8 cellular contexts compared by ENCODE assay signal in the genomic region with DNA sequence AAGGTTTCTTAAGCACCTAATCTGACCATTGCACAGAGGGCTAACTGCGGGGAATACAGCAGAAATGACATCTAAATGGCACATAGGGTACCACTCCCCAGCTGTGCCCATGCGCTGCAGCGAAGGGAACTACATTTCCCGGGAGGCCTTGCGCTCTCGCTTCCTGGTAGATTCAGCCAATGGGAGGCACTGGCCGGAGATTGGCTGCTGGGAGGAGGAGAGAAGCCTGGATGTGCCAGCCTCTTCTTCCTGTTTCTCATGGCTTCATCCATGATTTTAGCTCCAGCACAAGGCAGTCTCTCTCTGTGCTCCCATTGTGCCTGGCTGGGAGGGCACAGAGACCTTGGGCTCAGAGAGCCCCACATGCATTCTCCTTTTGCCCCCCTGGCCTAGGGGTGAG.
DNase-seq lines count a peak whose midpoint lies in the region; ATAC-seq and TF ChIP-seq lines count a peak whose summit lies in the region.

No MANE protein-coding gene starts in this region.

- WGBS in esophagus muscularis mucosa, result 42% methylated on average over 7 of the region's 7 CpGs
- WGBS in ovary, 3 donors, result 18 to 35% (median 25%) methylated on average over 7 of the region's 7 CpGs

- TF ChIP-seq POLR2A in esophagus muscularis mucosa (IDR thresholded peaks at IDR 0.05; ENCODE audit: low read depth) (no peak), ovary (IDR thresholded peaks at IDR 0.05) (no peak)

- no peaks in the 10 kb centered on the region for H3K36me3 ChIP-seq in HAP-1 (replicated peaks)
- H3K36me3 ChIP-seq in NT2/D1 (ENCODE audit: insufficient read depth, insufficient read length, low read length), result no peaks in the 10 kb centered on the region
- H3K36me3 ChIP-seq in esophagus muscularis mucosa, result no peaks in the 10 kb centered on the region
- H3K36me3 ChIP-seq in ovary, result no peaks in the 10 kb centered on the region

- no peak for ATAC-seq in HG03280 (IDR thresholded peaks at IDR 0.05; ENCODE audit: unreplicated experiment)

- no peak overlapping the region for H3K9ac ChIP-seq in NT2/D1 (ENCODE audit: insufficient read length, low read depth)

- intact Hi-C loops in esophagus muscularis mucosa (cut with DNase I) (loop anchor here (5.0 kb wide), 1 partner anchor 661 kb away; no protein-coding TSS in a partner anchor), ovary (cut with DNase I) (loop anchor here in 2 of 4 donors (5.0 to 10.0 kb wide), 2 partner anchors 351 to 546 kb away; no protein-coding TSS in a partner anchor)

- H3K9me3 ChIP-seq in HAP-1 (no peaks in the 10 kb centered on the region), NT2/D1 (ENCODE audit: insufficient read depth, low read length) (peaks cover 8% of the 10 kb centered on the region; the same call in 1 of the 2 replicates), esophagus muscularis mucosa (no peaks in the 10 kb centered on the region), ovary (no peaks in the 10 kb centered on the region)

- H3K27me3 ChIP-seq in HAP-1 (ENCODE audit: low read depth), result no peaks in the 10 kb centered on the region
- peaks cover 5% of the 10 kb centered on the region for H3K27me3 ChIP-seq in NT2/D1 (ENCODE audit: insufficient read depth, insufficient read length)
- peaks cover 0 to 40% (median 0%) of the 10 kb centered on the region in 4 donors for H3K27me3 ChIP-seq in esophagus muscularis mucosa
- H3K27me3 ChIP-seq in ovary, result no peaks in the 10 kb centered on the region

- no peaks in the 10 kb centered on the region for H3K4me1 ChIP-seq in HAP-1
- H3K4me1 ChIP-seq in NT2/D1 (ENCODE audit: insufficient read depth, insufficient read length), result no peaks in the 10 kb centered on the region
- peaks cover 0 to 3% (median 1%) of the 10 kb centered on the region in 4 donors for H3K4me1 ChIP-seq in esophagus muscularis mucosa
- no peaks in the 10 kb centered on the region for H3K4me1 ChIP-seq in ovary (ENCODE audit: insufficient read depth)

- in situ Hi-C loops in HAP-1 (cut with MboI; ENCODE audit: low sequenced_read_pairs), result loop anchor here (10.0 kb wide), 1 partner anchor 351 kb away; no protein-coding TSS in a partner anchor

- peak; percentile 18 for DNase-seq in AG09319 (ENCODE audit: extremely low read depth, low read depth)
- peak; percentile 4 to 37 for DNase-seq in HAP-1 (ENCODE audit: low spot score in 2 of 2)
- DNase-seq in NT2/D1 (ENCODE audit: low read depth, low spot score), result peak; percentile 25
- DNase-seq in esophagus muscularis mucosa (ENCODE audit: extremely low spot score), result peak; percentile 29
- DNase-seq in ovary, result peak in 3 of 5 donors; percentile 19 to 42 (median 29)
- no peak for DNase-seq in activated CD4-positive, CD25-positive, alpha-beta regulatory T cell treated with anti-CD3 and anti-CD28 coated beads, Interleukin-2, amount 50 U/mL, for 72 hours
- no peak for DNase-seq in stimulated activated CD4-positive, alpha-beta T cell treated with anti-CD3 and anti-CD28 coated beads, Interleukin-4, amount 100 ng/mL, for 24 hours

- no peak for TF ChIP-seq EP300 in esophagus muscularis mucosa (IDR thresholded peaks at IDR 0.05)
- TF ChIP-seq EP300 in ovary (IDR thresholded peaks at IDR 0.05), result no peak

- TF ChIP-seq CTCF in AG09319 (IDR thresholded peaks at IDR 0.05; ENCODE audit: low read depth, low read length) (no peak), esophagus muscularis mucosa (IDR thresholded peaks at IDR 0.05) (no peak), ovary (IDR thresholded peaks at IDR 0.05) (no peak)

- no peak overlapping the region for H3K4me3 ChIP-seq in HAP-1
- no peak overlapping the region for H3K4me3 ChIP-seq in NT2/D1 (ENCODE audit: insufficient read length, low read depth)
- no peak overlapping the region for H3K4me3 ChIP-seq in esophagus muscularis mucosa
- H3K4me3 ChIP-seq in ovary, result no peak overlapping the region

- H3K27ac ChIP-seq in esophagus muscularis mucosa (replicated peaks in 1 of 4) (no peak overlapping the region), ovary (no peak overlapping the region)

Comparison
In these comparisons a context has a peak if more than half of its experiments do, and no peak if none do; other contexts are left out.
1. DNase-seq: peak in AG09319 (single experiment), HAP-1 (2 of 2), NT2/D1 (single experiment), esophagus muscularis mucosa (single experiment) and ovary (3 of 5); none in activated CD4-positive, CD25-positive, alpha-beta regulatory T cell treated with anti-CD3 and anti-CD28 coated beads, Interleukin-2, amount 50 U/mL, for 72 hours (single experiment) and stimulated activated CD4-positive, alpha-beta T cell treated with anti-CD3 and anti-CD28 coated beads, Interleukin-4, amount 100 ng/mL, for 24 hours (single experiment).